23 cellular contexts compared by ENCODE assay signal in the genomic region with DNA sequence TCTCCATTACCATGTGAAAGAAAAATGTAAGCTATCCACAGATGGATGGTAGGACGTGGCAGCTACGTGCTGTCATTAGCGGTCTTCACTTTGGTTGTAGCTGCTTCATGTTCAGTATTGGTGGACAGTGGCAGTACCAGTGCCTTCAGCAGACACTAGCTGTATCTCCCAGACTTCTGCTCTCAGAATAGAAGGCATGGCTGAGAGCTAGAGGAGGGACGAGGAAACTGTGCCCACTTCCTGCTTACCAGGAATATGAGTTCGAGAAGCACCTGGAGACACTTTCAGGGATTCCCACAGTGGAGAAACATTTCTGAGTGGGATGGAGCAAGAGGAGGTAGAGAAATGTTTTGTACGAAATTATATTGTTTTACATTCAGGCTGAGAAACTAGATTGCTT. TPM values are rescaled to one million over a fixed set of nuclear protein-coding genes. Genes with fewer than 3 reads are reported as not detected.
DNase-seq lines count a peak whose midpoint lies in the region; ATAC-seq, FAIRE-seq and TF ChIP-seq lines count a peak whose summit lies in the region.
"Had no signal": no experiment of that assay in that cellular context is flagged by ENCODE, and none has a peak within 500 bp of the region (broad histone marks: within the 10 kb centered on the region; RNA-seq: fewer than 3 reads in every experiment).

No MANE protein-coding gene starts in this region.

- no peaks in the 10 kb centered on the region for H4K20me1 ChIP-seq in H1 (replicated peaks in 1 of 2; ENCODE audit: control insufficient read depth in 1 of 2, insufficient read depth in 2 of 2, low read length in 2 of 2)

- no peak overlapping the region for H3K23ac ChIP-seq in H1 (ENCODE audit: insufficient read length)

- no peak for TF ChIP-seq EP300 in H1 (IDR thresholded peaks at IDR 0.05; ENCODE audit: borderline replicate concordance in 1 of 2, low read depth in 2 of 2, low read length in 2 of 2)

- no peak overlapping the region for H4K8ac ChIP-seq in H1 (ENCODE audit: extremely low read depth, insufficient read depth, low read length)

- H2BK120ac ChIP-seq in H1 (replicated peaks; ENCODE audit: low read depth, low read length), result no peak overlapping the region

- no peaks in the 10 kb centered on the region for H3K9me3 Mint-ChIP-seq in activated naive CD8-positive, alpha-beta T cell treated with anti-CD3 and anti-CD28 coated beads, Interleukin-2, amount 10 ng/mL, durations not matched to agents 7 days and 5 days
- no peaks in the 10 kb centered on the region for H3K9me3 Mint-ChIP-seq in activated naive CD8-positive, alpha-beta T cell treated with anti-CD3 and anti-CD28 coated beads, Interleukin-2, amount 50 U/mL, for 24 hours
- H3K9me3 Mint-ChIP-seq: CD4-positive, alpha-beta memory T cell; GM23338 had no signal

- ATAC-seq in activated naive CD8-positive, alpha-beta T cell treated with anti-CD3 and anti-CD28 coated beads, Interleukin-2, amount 10 ng/mL, durations not matched to agents 7 days and 5 days (ENCODE audit: low read depth), result no peak
- ATAC-seq in activated naive CD8-positive, alpha-beta T cell treated with anti-CD3 and anti-CD28 coated beads, Interleukin-2, amount 50 U/mL, for 24 hours, result no peak
- ATAC-seq: A549, GM12878, GM23338 had no signal

- H3K9me3 ChIP-seq in KOPT-K1 (ENCODE audit: insufficient read depth, low read length, poor library complexity, severe bottlenecking), result no peaks in the 10 kb centered on the region
- H3K9me3 ChIP-seq in H1 (ENCODE audit: insufficient read depth in 2 of 2, low read depth in 1 of 2, low read length in 1 of 2), result no peaks in the 10 kb centered on the region
- H3K9me3 ChIP-seq: A549, BE2C had no signal

- H3K9ac ChIP-seq in H1 (replicated peaks in 1 of 4; ENCODE audit: extremely low read depth in 1 of 4, low read depth in 3 of 4, low read length in 3 of 4), result no peak overlapping the region

- H3K4ac ChIP-seq in H1 (replicated peaks; ENCODE audit: insufficient read length, low read depth, low read length), result no peak overlapping the region

- no peak overlapping the region for H2BK12ac ChIP-seq in H1 (ENCODE audit: low read depth, low read length)

- H3K4me3 ChIP-seq in H1 (ENCODE audit: extremely low read depth in 1 of 4, insufficient read depth in 2 of 4, low read depth in 3 of 4, low read length in 4 of 4), result no peak overlapping the region
- H3K4me3 ChIP-seq in foreskin fibroblast (ENCODE audit: low read depth in 1 of 2, low read length in 2 of 2), result no peak overlapping the region
- H3K4me3 ChIP-seq: A549, GM12878, GM23338 had no signal

- peaks cover 22% of the 10 kb centered on the region for H3K27me3 Mint-ChIP-seq in activated naive CD8-positive, alpha-beta T cell treated with anti-CD3 and anti-CD28 coated beads, Interleukin-2, amount 10 ng/mL, durations not matched to agents 7 days and 5 days
- peaks cover 2% of the 10 kb centered on the region for H3K27me3 Mint-ChIP-seq in activated naive CD8-positive, alpha-beta T cell treated with anti-CD3 and anti-CD28 coated beads, Interleukin-2, amount 50 U/mL, for 24 hours

- POLR2A ChIA-PET in activated naive CD8-positive, alpha-beta T cell treated with anti-CD3 and anti-CD28 coated beads, Interleukin-2, amount 10 ng/mL, durations not matched to agents 7 days and 5 days (lab: Charles Lee), result no interaction called here
- POLR2A ChIA-PET in H1 (lab: Charles Lee; ENCODE audit: partially characterized antibody), result no interaction called here

- no peak overlapping the region for H4K5ac ChIP-seq in H1 (ENCODE audit: insufficient read length, low read depth, low read length)

- H3K56ac ChIP-seq in H1 (replicated peaks; ENCODE audit: insufficient read length, low read depth, low read length), result no peak overlapping the region

- H3K4me1 ChIP-seq in H1 (replicated peaks in 1 of 4; ENCODE audit: control insufficient read depth in 3 of 4, insufficient read depth in 4 of 4, low read length in 3 of 4), result no peaks in the 10 kb centered on the region
- H3K4me1 ChIP-seq: A549, BE2C had no signal

- no peaks in the 10 kb centered on the region for H3K23me2 ChIP-seq in H1 (ENCODE audit: low read depth, low read length)

- no peak overlapping the region for H2BK5ac ChIP-seq in H1 (ENCODE audit: low read depth, low read length)

- TF ChIP-seq POLR2A in H1 (IDR thresholded peaks at IDR 0.05; ENCODE audit: control extremely low read depth in 1 of 2, low read depth in 2 of 2, low read length in 2 of 2), result no peak

- H3K18ac ChIP-seq in H1 (ENCODE audit: extremely low read depth, low read length), result no peak overlapping the region

- TF ChIP-seq RAD21 in H1 (IDR thresholded peaks at IDR 0.05 in 1 of 2, conservative IDR thresholded peaks at IDR 0.05 in 1 of 2; ENCODE audit: low read depth in 2 of 2, low read length in 2 of 2), result no peak

- no peaks in the 10 kb centered on the region for H3K36me3 ChIP-seq in KOPT-K1 (ENCODE audit: insufficient read depth, low read length)
- no peaks in the 10 kb centered on the region for H3K36me3 ChIP-seq in H1 (ENCODE audit: control insufficient read depth in 2 of 4, insufficient read depth in 4 of 4, low read length in 3 of 4)
- H3K36me3 ChIP-seq: BE2C had no signal

- no peak overlapping the region for H2BK15ac ChIP-seq in H1 (ENCODE audit: low read length)

- 0 out of 2 replicates have a peak overlapping the region, but pooled peaks have one; percentile 73 for H2AFZ ChIP-seq in H1 (ENCODE audit: low read length)
- H2AFZ ChIP-seq: GM23338 had no signal

- WGBS in H1 (ENCODE audit: extremely low coverage in 1 of 2, insufficient coverage in 1 of 2, insufficient read length in 1 of 2, insufficient replicate concordance in 2 of 2, low coverage in 1 of 2, low lambda C conversion rate in 2 of 2, missing lambda C conversion rate in 1 of 2), 2 experiments, result 89% methylated on average over 6 of the region's 6 CpGs; no CpG with 5 or more reads in 1 of the 2 experiments

- peak overlapping the region; percentile 82; the same call in 1 of the 2 replicates for H2BK20ac ChIP-seq in H1 (ENCODE audit: low read length)

- CTCF ChIA-PET in H1 (lab: Charles Lee; ENCODE audit: partially characterized antibody), result interaction anchor here (1.3 to 1.8 kb wide), 3 partner anchors 13 to 30 kb away, joined by 3 to 6 read pairs (median 5); no protein-coding TSS in a partner anchor

- no peak overlapping the region for H2AK5ac ChIP-seq in H1 (ENCODE audit: low read depth, low read length)

- peaks cover 3% of the 10 kb centered on the region for H3K36me3 Mint-ChIP-seq in activated naive CD8-positive, alpha-beta T cell treated with anti-CD3 and anti-CD28 coated beads, Interleukin-2, amount 10 ng/mL, durations not matched to agents 7 days and 5 days
- H3K36me3 Mint-ChIP-seq in activated naive CD8-positive, alpha-beta T cell treated with anti-CD3 and anti-CD28 coated beads, Interleukin-2, amount 50 U/mL, for 24 hours (ENCODE audit: low read depth), result no peaks in the 10 kb centered on the region
- H3K36me3 Mint-ChIP-seq: CD4-positive, alpha-beta memory T cell had no signal

- H4K91ac ChIP-seq in H1 (replicated peaks; ENCODE audit: insufficient read length, low read length), result no peak overlapping the region

- H3K4me2 ChIP-seq in H1 (ENCODE audit: insufficient read depth in 1 of 2, low read depth in 2 of 2, low read length in 2 of 2), result no peak overlapping the region
- H3K4me2 ChIP-seq: A549, GM23338 had no signal

- peaks cover 0 to under 1% (median under 1%) of the 10 kb centered on the region in 4 experiments; a peak in 1 of 7 replicates for H3K27me3 ChIP-seq in H1 (replicated peaks in 1 of 4; ENCODE audit: control insufficient read depth in 3 of 4, extremely low read depth in 1 of 4, insufficient read depth in 3 of 4, low read length in 3 of 4)

- H3K27ac ChIP-seq in KOPT-K1 (ENCODE audit: low read depth, low read length, poor library complexity, severe bottlenecking), result peak overlapping the region; percentile 12
- H3K27ac ChIP-seq in H1 (ENCODE audit: low read depth, low read length), result no peak overlapping the region
- H3K27ac ChIP-seq: A549 had no signal

- FAIRE-seq in H1 (lab: Jason Lieb, UNC), result no peak
- FAIRE-seq: A549, GM12878, H54 had no signal

- H3K4me1 Mint-ChIP-seq in activated naive CD8-positive, alpha-beta T cell treated with anti-CD3 and anti-CD28 coated beads, Interleukin-2, amount 10 ng/mL, durations not matched to agents 7 days and 5 days, result peaks cover 20% of the 10 kb centered on the region
- no peaks in the 10 kb centered on the region for H3K4me1 Mint-ChIP-seq in activated naive CD8-positive, alpha-beta T cell treated with anti-CD3 and anti-CD28 coated beads, Interleukin-2, amount 50 U/mL, for 24 hours

- peak overlapping the region; percentile 50 for H3K4me3 Mint-ChIP-seq in activated naive CD8-positive, alpha-beta T cell treated with anti-CD3 and anti-CD28 coated beads, Interleukin-2, amount 10 ng/mL, durations not matched to agents 7 days and 5 days
- H3K4me3 Mint-ChIP-seq in activated naive CD8-positive, alpha-beta T cell treated with anti-CD3 and anti-CD28 coated beads, Interleukin-2, amount 50 U/mL, for 24 hours, result no peak overlapping the region
- H3K4me3 Mint-ChIP-seq: CD4-positive, alpha-beta memory T cell; GM23338 had no signal

- TF ChIP-seq CTCF in H1 (IDR thresholded peaks at IDR 0.05; ENCODE audit: control extremely low read depth in 1 of 3, insufficient read depth in 1 of 3, low read depth in 1 of 3, low read length in 3 of 3) (no peak), foreskin fibroblast (IDR thresholded peaks at IDR 0.05; ENCODE audit: low read depth, low read length) (no peak)

- no peaks in the 10 kb centered on the region for H3K79me1 ChIP-seq in H1 (ENCODE audit: low read depth, low read length)

- no peak for DNase-seq in activated naive CD8-positive, alpha-beta T cell treated with anti-CD3 and anti-CD28 coated beads, Interleukin-2, amount 10 ng/mL, durations not matched to agents 7 days and 5 days
- no peak for DNase-seq in activated naive CD8-positive, alpha-beta T cell treated with anti-CD3 and anti-CD28 coated beads, Interleukin-2, amount 50 U/mL, for 24 hours
- DNase-seq in H1 (ENCODE audit: low read depth in 1 of 2, low spot score in 2 of 2) (no peak), GM19238 (ENCODE audit: insufficient read length, low spot score) (no peak), NCI-H1417 (lab: John Stamatoyannopoulos, UW) (no peak), foreskin fibroblast (no peak)
- DNase-seq: 8988T; ACHN; AML-193; BE2C; C1 segment of cervical spinal cord; Calu3; CD4-positive, alpha-beta memory T cell; COR-L47; DMS153; EL; GDM1; HCEC 1CT had no signal

- H3K27ac Mint-ChIP-seq in activated naive CD8-positive, alpha-beta T cell treated with anti-CD3 and anti-CD28 coated beads, Interleukin-2, amount 10 ng/mL, durations not matched to agents 7 days and 5 days, result no peak overlapping the region
- no peak overlapping the region for H3K27ac Mint-ChIP-seq in activated naive CD8-positive, alpha-beta T cell treated with anti-CD3 and anti-CD28 coated beads, Interleukin-2, amount 50 U/mL, for 24 hours
- H3K27ac Mint-ChIP-seq: GM23338 had no signal

- H3K14ac ChIP-seq in H1 (ENCODE audit: insufficient read length), result no peak overlapping the region

- no peaks in the 10 kb centered on the region for H3K79me2 ChIP-seq in H1 (ENCODE audit: control insufficient read depth in 1 of 2, insufficient read depth in 2 of 2, low read length in 2 of 2)

RNA-seq across cellular contexts. Expression of a gene that starts 6.9 kb away (rescaled TPM):
- total RNA-seq in activated naive CD8-positive, alpha-beta T cell treated with anti-CD3 and anti-CD28 coated beads, Interleukin-2, amount 10 ng/mL, durations not matched to agents 7 days and 5 days, result 1 to 10 TPM in 1 of 2 experiments, under 1 TPM in 1; 0.94 to 1.1 TPM
- 22.6 and 23.8 TPM in 2 replicates for total RNA-seq in H1 (2021; fragmentation: NEBNext Ultra II Directional; extraction: Animal tissue kit (Norgen Biotek cat#: 25700))
- polyA plus RNA-seq in H1 (2011; rRNA removed), result 8.6 and 10.2 TPM in 2 replicates
- 7.3 TPM for polyA plus RNA-seq in H1 (2011; cell fraction: cytosol; rRNA removed)
- polyA plus RNA-seq in H1 (2011; cell fraction: nucleus; rRNA removed), result 6.6 TPM
- polyA plus RNA-seq in H1 (2012, experiment 1 of 2), result 7.5 to 8.2 TPM (median 7.8 TPM) in 4 replicates
- polyA plus RNA-seq in H1 (2012, experiment 2 of 2), result 4.7 TPM
- 15.2 TPM for polyA plus RNA-seq in H1 (2013, experiment 1 of 2)
- polyA plus RNA-seq in H1 (2013, experiment 2 of 2), result 17.8 TPM
- polyA minus RNA-seq in H1 (2011; rRNA and poly(A)+ RNA removed), result 29.0 and 30.1 TPM in 2 replicates
- polyA minus RNA-seq in H1 (2011; cell fraction: cytosol; rRNA and poly(A)+ RNA removed), result 20.6 TPM
- polyA minus RNA-seq in H1 (2011; cell fraction: nucleus; rRNA and poly(A)+ RNA removed), result 11.1 TPM
- polyA plus RNA-seq: A549 had no signal

Comparison
In these comparisons a context has a peak if more than half of its experiments do, and no peak if none do; other contexts are left out.
1. RNA of a gene that starts 6.9 kb away (total RNA-seq): 22.6 to 23.8 TPM in H1; 0.94 to 1.1 TPM in activated naive CD8-positive, alpha-beta T cell treated with anti-CD3 and anti-CD28 coated beads, Interleukin-2, amount 10 ng/mL, durations not matched to agents 7 days and 5 days; every median in the first group is over 10 times any median in the second.